1 cellular context compared by ENCODE assay signal in the genomic region with DNA sequence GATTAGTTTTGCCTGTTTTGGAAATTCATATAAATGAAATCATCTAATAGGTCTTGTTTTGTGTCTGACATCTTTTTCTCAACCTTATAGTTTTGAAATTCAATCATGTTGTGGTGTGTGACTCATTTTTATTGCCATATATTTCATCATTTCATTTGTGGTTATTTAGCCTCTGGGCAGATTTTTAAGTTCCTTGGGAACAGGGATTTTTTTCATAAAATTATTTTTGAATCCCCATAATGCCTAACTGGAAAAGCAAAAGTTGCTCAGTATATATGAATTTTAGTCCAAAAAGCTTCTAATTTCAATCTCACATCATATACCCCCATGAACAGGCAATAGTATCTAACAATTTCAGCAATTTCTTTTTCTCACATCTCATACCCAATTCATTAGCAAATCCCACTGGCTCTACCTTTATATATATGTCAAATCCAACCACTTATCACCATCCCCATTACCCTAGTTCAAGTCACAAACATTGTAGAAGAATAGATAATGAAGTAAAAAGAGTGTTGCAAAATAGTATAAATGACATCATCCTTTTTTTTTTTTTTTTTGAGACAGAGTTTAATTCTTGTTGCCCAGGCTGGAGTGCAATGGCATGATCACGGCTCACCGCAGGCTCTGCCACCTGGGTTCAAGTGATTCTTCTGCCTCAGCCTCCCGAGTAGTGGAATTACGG.
TF ChIP-seq lines count a peak whose summit lies in the region.

No MANE protein-coding gene starts in this region.

TF ChIP-seq in K562, 482 proteins besides CTCF, POLR2A, EP300 and RAD21:
- TF ChIP-seq, protein P1, sequence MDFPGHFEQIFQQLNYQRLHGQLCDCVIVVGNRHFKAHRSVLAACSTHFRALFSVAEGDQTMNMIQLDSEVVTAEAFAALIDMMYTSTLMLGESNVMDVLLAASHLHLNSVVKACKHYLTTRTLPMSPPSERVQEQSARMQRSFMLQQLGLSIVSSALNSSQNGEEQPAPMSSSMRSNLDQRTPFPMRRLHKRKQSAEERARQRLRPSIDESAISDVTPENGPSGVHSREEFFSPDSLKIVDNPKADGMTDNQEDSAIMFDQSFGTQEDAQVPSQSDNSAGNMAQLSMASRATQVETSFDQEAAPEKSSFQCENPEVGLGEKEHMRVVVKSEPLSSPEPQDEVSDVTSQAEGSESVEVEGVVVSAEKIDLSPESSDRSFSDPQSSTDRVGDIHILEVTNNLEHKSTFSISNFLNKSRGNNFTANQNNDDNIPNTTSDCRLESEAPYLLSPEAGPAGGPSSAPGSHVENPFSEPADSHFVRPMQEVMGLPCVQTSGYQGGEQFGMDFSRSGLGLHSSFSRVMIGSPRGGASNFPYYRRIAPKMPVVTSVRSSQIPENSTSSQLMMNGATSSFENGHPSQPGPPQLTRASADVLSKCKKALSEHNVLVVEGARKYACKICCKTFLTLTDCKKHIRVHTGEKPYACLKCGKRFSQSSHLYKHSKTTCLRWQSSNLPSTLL (IDR thresholded peaks at IDR 0.05): no peak
- TF ChIP-seq JUND (IDR thresholded peaks at IDR 0.05; ENCODE audit: borderline replicate concordance, low read depth, low read length) (peak; percentile 31; the same call in 1 of the 2 replicates), JUND (tag; IDR thresholded peaks at IDR 0.05; ENCODE audit: borderline replicate concordance, low read depth, low read length) (no peak), KLF1 (tag; IDR thresholded peaks at IDR 0.05) (no peak), NFXL1 (CRISPR knock-in tag; IDR thresholded peaks at IDR 0.05) (no peak), FOSL1 (tag; conservative IDR thresholded peaks at IDR 0.05) (peak; percentile 43; the same call in 1 of the 2 replicates), SMARCA4 (IDR thresholded peaks at IDR 0.05) (no peak), ZNF3 (CRISPR knock-in tag; IDR thresholded peaks at IDR 0.05) (no peak), NONO (IDR thresholded peaks at IDR 0.05; ENCODE audit: low read depth in 2 of 2, low read length in 1 of 2) (no peak), ZNF75A (CRISPR knock-in tag; IDR thresholded peaks at IDR 0.05) (no peak), ZNF444 (CRISPR knock-in tag; IDR thresholded peaks at IDR 0.05) (no peak), CEBPB (tag; IDR thresholded peaks at IDR 0.05) (peak; percentile 54), SLC30A9 (CRISPR knock-in tag; IDR thresholded peaks at IDR 0.05) (no peak), ZNF384 (IDR thresholded peaks at IDR 0.05; ENCODE audit: low read depth, low read length) (peak; percentile 64; the same call in 1 of the 2 replicates), CEBPG (CRISPR knock-in tag; IDR thresholded peaks at IDR 0.05) (no peak), CEBPG (tag; conservative IDR thresholded peaks at IDR 0.05 in 1 of 2, IDR thresholded peaks at IDR 0.05 in 1 of 2) (peak; percentile 73 to 95), ZNF175 (CRISPR knock-in tag; IDR thresholded peaks at IDR 0.05; ENCODE audit: low read depth) (peak; percentile 60), SRSF1 (IDR thresholded peaks at IDR 0.05; ENCODE audit: low read depth, low read length) (no peak), ATF7 (IDR thresholded peaks at IDR 0.05) (peak; percentile 76; the same call in 1 of the 2 replicates), ZNF263 (CRISPR knock-in tag; IDR thresholded peaks at IDR 0.05; ENCODE audit: borderline replicate concordance) (no peak), CREB1 (IDR thresholded peaks at IDR 0.05) (no peak), CREB1 (CRISPR knock-in tag; IDR thresholded peaks at IDR 0.05) (no peak), RBM15 (IDR thresholded peaks at IDR 0.05; ENCODE audit: insufficient read depth, low read length) (no peak), KAT2B (IDR thresholded peaks at IDR 0.05; ENCODE audit: low read depth, low read length) (no peak), GTF2E2 (tag; IDR thresholded peaks at IDR 0.05) (no peak), TRIM24 (IDR thresholded peaks at IDR 0.05) (peak; percentile 28 to 51; a peak in 2 of 4 replicates), LEF1 (IDR thresholded peaks at IDR 0.05) (no peak)
- TF ChIP-seq, protein P2, sequence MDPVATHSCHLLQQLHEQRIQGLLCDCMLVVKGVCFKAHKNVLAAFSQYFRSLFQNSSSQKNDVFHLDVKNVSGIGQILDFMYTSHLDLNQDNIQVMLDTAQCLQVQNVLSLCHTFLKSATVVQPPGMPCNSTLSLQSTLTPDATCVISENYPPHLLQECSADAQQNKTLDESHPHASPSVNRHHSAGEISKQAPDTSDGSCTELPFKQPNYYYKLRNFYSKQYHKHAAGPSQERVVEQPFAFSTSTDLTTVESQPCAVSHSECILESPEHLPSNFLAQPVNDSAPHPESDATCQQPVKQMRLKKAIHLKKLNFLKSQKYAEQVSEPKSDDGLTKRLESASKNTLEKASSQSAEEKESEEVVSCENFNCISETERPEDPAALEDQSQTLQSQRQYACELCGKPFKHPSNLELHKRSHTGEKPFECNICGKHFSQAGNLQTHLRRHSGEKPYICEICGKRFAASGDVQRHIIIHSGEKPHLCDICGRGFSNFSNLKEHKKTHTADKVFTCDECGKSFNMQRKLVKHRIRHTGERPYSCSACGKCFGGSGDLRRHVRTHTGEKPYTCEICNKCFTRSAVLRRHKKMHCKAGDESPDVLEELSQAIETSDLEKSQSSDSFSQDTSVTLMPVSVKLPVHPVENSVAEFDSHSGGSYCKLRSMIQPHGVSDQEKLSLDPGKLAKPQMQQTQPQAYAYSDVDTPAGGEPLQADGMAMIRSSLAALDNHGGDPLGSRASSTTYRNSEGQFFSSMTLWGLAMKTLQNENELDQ (CRISPR knock-in tag; IDR thresholded peaks at IDR 0.05; ENCODE audit: borderline replicate concordance): no peak
- TF ChIP-seq, protein P3, sequence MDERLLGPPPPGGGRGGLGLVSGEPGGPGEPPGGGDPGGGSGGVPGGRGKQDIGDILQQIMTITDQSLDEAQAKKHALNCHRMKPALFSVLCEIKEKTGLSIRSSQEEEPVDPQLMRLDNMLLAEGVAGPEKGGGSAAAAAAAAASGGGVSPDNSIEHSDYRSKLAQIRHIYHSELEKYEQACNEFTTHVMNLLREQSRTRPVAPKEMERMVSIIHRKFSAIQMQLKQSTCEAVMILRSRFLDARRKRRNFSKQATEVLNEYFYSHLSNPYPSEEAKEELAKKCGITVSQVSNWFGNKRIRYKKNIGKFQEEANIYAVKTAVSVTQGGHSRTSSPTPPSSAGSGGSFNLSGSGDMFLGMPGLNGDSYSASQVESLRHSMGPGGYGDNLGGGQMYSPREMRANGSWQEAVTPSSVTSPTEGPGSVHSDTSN (CRISPR knock-in tag; IDR thresholded peaks at IDR 0.05; ENCODE audit: low read depth): no peak
- TF ChIP-seq, protein P3 (tag; conservative IDR thresholded peaks at IDR 0.05; ENCODE audit: low read depth): no peak
- TF ChIP-seq, protein P4, sequence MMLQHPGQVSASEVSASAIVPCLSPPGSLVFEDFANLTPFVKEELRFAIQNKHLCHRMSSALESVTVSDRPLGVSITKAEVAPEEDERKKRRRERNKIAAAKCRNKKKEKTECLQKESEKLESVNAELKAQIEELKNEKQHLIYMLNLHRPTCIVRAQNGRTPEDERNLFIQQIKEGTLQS (IDR thresholded peaks at IDR 0.05): peak; percentile 76
- TF ChIP-seq, protein P4 (CRISPR knock-in tag; conservative IDR thresholded peaks at IDR 0.05): no peak
- TF ChIP-seq, protein P5, sequence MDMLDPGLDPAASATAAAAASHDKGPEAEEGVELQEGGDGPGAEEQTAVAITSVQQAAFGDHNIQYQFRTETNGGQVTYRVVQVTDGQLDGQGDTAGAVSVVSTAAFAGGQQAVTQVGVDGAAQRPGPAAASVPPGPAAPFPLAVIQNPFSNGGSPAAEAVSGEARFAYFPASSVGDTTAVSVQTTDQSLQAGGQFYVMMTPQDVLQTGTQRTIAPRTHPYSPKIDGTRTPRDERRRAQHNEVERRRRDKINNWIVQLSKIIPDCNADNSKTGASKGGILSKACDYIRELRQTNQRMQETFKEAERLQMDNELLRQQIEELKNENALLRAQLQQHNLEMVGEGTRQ (CRISPR knock-in tag; IDR thresholded peaks at IDR 0.05): no peak
- TF ChIP-seq, protein P6, sequence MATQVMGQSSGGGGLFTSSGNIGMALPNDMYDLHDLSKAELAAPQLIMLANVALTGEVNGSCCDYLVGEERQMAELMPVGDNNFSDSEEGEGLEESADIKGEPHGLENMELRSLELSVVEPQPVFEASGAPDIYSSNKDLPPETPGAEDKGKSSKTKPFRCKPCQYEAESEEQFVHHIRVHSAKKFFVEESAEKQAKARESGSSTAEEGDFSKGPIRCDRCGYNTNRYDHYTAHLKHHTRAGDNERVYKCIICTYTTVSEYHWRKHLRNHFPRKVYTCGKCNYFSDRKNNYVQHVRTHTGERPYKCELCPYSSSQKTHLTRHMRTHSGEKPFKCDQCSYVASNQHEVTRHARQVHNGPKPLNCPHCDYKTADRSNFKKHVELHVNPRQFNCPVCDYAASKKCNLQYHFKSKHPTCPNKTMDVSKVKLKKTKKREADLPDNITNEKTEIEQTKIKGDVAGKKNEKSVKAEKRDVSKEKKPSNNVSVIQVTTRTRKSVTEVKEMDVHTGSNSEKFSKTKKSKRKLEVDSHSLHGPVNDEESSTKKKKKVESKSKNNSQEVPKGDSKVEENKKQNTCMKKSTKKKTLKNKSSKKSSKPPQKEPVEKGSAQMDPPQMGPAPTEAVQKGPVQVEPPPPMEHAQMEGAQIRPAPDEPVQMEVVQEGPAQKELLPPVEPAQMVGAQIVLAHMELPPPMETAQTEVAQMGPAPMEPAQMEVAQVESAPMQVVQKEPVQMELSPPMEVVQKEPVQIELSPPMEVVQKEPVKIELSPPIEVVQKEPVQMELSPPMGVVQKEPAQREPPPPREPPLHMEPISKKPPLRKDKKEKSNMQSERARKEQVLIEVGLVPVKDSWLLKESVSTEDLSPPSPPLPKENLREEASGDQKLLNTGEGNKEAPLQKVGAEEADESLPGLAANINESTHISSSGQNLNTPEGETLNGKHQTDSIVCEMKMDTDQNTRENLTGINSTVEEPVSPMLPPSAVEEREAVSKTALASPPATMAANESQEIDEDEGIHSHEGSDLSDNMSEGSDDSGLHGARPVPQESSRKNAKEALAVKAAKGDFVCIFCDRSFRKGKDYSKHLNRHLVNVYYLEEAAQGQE (CRISPR knock-in tag; IDR thresholded peaks at IDR 0.05; ENCODE audit: low read depth): no peak
- TF ChIP-seq, protein P7, sequence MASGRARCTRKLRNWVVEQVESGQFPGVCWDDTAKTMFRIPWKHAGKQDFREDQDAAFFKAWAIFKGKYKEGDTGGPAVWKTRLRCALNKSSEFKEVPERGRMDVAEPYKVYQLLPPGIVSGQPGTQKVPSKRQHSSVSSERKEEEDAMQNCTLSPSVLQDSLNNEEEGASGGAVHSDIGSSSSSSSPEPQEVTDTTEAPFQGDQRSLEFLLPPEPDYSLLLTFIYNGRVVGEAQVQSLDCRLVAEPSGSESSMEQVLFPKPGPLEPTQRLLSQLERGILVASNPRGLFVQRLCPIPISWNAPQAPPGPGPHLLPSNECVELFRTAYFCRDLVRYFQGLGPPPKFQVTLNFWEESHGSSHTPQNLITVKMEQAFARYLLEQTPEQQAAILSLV (tag; IDR thresholded peaks at IDR 0.05): no peak
